Comparison of ENCODE assay signal across 17 cellular contexts in genomic region chr3:101229681-101230080, GRCh38.
DNase-seq lines count a peak whose midpoint lies in the region; ATAC-seq and TF ChIP-seq lines count a peak whose summit lies in the region.
"Had no signal": no experiment of that assay in that cellular context is flagged by ENCODE, and none has a peak within 500 bp of the region (broad histone marks: within the 10 kb centered on the region; RNA-seq: fewer than 3 reads in every experiment).

No MANE protein-coding gene starts in this region.

- no peak overlapping the region for H3K4me3 Mint-ChIP-seq in activated CD8-positive, alpha-beta T cell treated with anti-CD3 and anti-CD28 coated beads, Interleukin-2, amount 10 ng/mL, durations not matched to agents 7 days and 5 days
- H3K4me3 Mint-ChIP-seq: activated T-cell treated with anti-CD3 and anti-CD28 coated beads, Interleukin-2, amount 50 U/mL, for 72 hours; memory B cell had no signal

- no peaks in the 10 kb centered on the region for H3K9me3 Mint-ChIP-seq in activated CD8-positive, alpha-beta T cell treated with anti-CD3 and anti-CD28 coated beads, Interleukin-2, amount 10 ng/mL, durations not matched to agents 7 days and 5 days (ENCODE audit: insufficient read depth)
- H3K9me3 Mint-ChIP-seq: activated T-cell treated with anti-CD3 and anti-CD28 coated beads, Interleukin-2, amount 50 U/mL, for 72 hours; memory B cell had no signal

- H3K36me3 Mint-ChIP-seq in activated CD8-positive, alpha-beta T cell treated with anti-CD3 and anti-CD28 coated beads, Interleukin-2, amount 10 ng/mL, durations not matched to agents 7 days and 5 days (ENCODE audit: low read depth), result no peaks in the 10 kb centered on the region
- H3K36me3 Mint-ChIP-seq: memory B cell had no signal

- no peak for ATAC-seq in activated CD8-positive, alpha-beta T cell treated with anti-CD3 and anti-CD28 coated beads, Interleukin-2, amount 10 ng/mL, durations not matched to agents 7 days and 5 days
- ATAC-seq: activated T-cell treated with anti-CD3 and anti-CD28 coated beads, Interleukin-2, amount 50 U/mL, for 72 hours; upper lobe of right lung had no signal

- POLR2A ChIA-PET in activated CD8-positive, alpha-beta T cell treated with anti-CD3 and anti-CD28 coated beads, Interleukin-2, amount 10 ng/mL, durations not matched to agents 7 days and 5 days (lab: Charles Lee), result no interaction called here

- no peak overlapping the region for H3K4me3 ChIP-seq in HFF-Myc (replicated peaks; ENCODE audit: low read depth, low read length)
- H3K4me3 ChIP-seq: upper lobe of right lung had no signal

- no peak overlapping the region for H3K27ac Mint-ChIP-seq in activated CD8-positive, alpha-beta T cell treated with anti-CD3 and anti-CD28 coated beads, Interleukin-2, amount 10 ng/mL, durations not matched to agents 7 days and 5 days
- H3K27ac Mint-ChIP-seq: activated T-cell treated with anti-CD3 and anti-CD28 coated beads, Interleukin-2, amount 50 U/mL, for 72 hours; memory B cell had no signal

- CTCF ChIA-PET in activated CD8-positive, alpha-beta T cell treated with anti-CD3 and anti-CD28 coated beads, Interleukin-2, amount 10 ng/mL, durations not matched to agents 7 days and 5 days (lab: Charles Lee), result no interaction called here

- no peaks in the 10 kb centered on the region for H3K27me3 Mint-ChIP-seq in activated CD8-positive, alpha-beta T cell treated with anti-CD3 and anti-CD28 coated beads, Interleukin-2, amount 10 ng/mL, durations not matched to agents 7 days and 5 days (ENCODE audit: low read depth)
- H3K27me3 Mint-ChIP-seq: memory B cell had no signal

- H3K4me1 Mint-ChIP-seq in activated CD8-positive, alpha-beta T cell treated with anti-CD3 and anti-CD28 coated beads, Interleukin-2, amount 10 ng/mL, durations not matched to agents 7 days and 5 days (ENCODE audit: low read depth), result no peaks in the 10 kb centered on the region

- peak; percentile 6 for TF ChIP-seq CTCF in HFF-Myc (IDR thresholded peaks at IDR 0.05; ENCODE audit: low read depth, low read length, missing control alignments)

- DNase-seq in DMS 273 (lab: John Stamatoyannopoulos, UW; ENCODE audit: unreplicated experiment) (peak; percentile 20), DMS 273 treated with DMSO at 0.1 percent for 48 hours (lab: John Stamatoyannopoulos, UW) (no peak), HFF-Myc (ENCODE audit: extremely low read depth, low read depth) (no peak), amniotic epithelial cell (ENCODE audit: low read depth) (peak; percentile 19), middle frontal gyrus (ENCODE audit: extremely low spot score, low spot score) (peak; percentile 7), NAMALWA (ENCODE audit: low spot score) (no peak)
- no peak for DNase-seq in activated T-cell treated with anti-CD3 and anti-CD28 coated beads, Interleukin-2, amount 50 U/mL, for 48 hours
- no peak for DNase-seq in activated CD8-positive, alpha-beta T cell treated with anti-CD3 and anti-CD28 coated beads, Interleukin-2, amount 10 ng/mL, durations not matched to agents 7 days and 5 days
- DNase-seq: 8988T; activated CD4-positive, CD25-positive, alpha-beta regulatory T cell treated with anti-CD3 and anti-CD28 coated beads, Interleukin-2, amount 50 U/mL, for 72 hours; activated T-cell treated with anti-CD3 and anti-CD28 coated beads, Interleukin-2, amount 50 U/mL, for 72 hours; EL; IMR-90; NCI-H187; SW 1271; upper lobe of right lung had no signal

Comparison
In these comparisons a context has a peak if more than half of its experiments do, and no peak if none do; other contexts are left out.
1. DNase-seq: peak in DMS 273 (single experiment), amniotic epithelial cell (single experiment) and middle frontal gyrus (single experiment); none in DMS 273 treated with DMSO at 0.1 percent for 48 hours (single experiment), HFF-Myc (single experiment), activated T-cell treated with anti-CD3 and anti-CD28 coated beads, Interleukin-2, amount 50 U/mL, for 48 hours (0 of 2), activated CD8-positive, alpha-beta T cell treated with anti-CD3 and anti-CD28 coated beads, Interleukin-2, amount 10 ng/mL, durations not matched to agents 7 days and 5 days (single experiment) and NAMALWA (single experiment).